In the genomic region with DNA sequence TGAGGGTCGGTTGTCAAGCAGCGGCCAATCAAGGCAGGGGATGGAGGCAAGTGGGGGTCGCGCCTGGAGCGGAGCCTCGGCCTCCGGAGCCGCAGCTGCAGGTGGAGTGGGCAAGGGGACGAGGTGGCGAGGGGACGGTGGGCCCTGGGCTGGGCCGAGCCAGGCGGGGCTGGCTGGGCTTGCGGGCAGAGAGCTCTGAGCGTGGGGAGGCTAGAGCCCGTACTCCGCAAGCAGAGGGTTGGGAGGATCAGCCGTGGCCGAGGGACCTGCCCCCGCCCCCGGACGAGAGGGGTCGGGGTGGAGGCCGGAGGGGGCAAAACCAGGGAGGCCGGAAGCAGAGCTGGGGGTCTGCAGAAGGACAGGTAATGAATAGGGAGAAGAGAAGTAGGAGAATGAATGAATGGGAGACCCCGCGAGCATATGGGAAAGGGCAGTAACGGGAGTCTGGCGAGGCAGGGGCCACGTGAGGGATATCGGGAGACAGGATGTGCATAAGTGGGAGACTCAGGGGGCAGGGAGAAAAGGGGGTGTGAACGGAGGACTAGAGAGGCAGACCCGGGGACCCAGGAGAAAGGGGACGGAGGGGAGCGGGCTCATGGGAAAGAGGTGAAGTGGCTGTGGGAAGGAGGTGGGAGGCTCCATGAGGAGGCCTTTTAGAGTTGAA, we compare ENCODE assay signal across 8 cellular contexts. TPM values are rescaled to one million over a fixed set of nuclear protein-coding genes. Genes with fewer than 3 reads are reported as not detected.
DNase-seq lines count a peak whose midpoint lies in the region; ATAC-seq and TF ChIP-seq lines count a peak whose summit lies in the region.

A gene with protein sequence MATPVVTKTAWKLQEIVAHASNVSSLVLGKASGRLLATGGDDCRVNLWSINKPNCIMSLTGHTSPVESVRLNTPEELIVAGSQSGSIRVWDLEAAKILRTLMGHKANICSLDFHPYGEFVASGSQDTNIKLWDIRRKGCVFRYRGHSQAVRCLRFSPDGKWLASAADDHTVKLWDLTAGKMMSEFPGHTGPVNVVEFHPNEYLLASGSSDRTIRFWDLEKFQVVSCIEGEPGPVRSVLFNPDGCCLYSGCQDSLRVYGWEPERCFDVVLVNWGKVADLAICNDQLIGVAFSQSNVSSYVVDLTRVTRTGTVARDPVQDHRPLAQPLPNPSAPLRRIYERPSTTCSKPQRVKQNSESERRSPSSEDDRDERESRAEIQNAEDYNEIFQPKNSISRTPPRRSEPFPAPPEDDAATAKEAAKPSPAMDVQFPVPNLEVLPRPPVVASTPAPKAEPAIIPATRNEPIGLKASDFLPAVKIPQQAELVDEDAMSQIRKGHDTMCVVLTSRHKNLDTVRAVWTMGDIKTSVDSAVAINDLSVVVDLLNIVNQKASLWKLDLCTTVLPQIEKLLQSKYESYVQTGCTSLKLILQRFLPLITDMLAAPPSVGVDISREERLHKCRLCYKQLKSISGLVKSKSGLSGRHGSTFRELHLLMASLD (plus strand): TSS at position 16 of the 664 bp plus-strand sequence. CDS start 1,474 bp downstream, outside the sequence.

- peaks cover 21% of the 10 kb centered on the region for H3K4me1 ChIP-seq in CD8-positive, alpha-beta T cell (ENCODE audit: insufficient read depth, low read length)

- peaks cover 4% of the 10 kb centered on the region for H3K9me3 ChIP-seq in CD8-positive, alpha-beta T cell (ENCODE audit: low read length)

- POLR2A ChIA-PET in CD8-positive, alpha-beta T cell (lab: Charles Lee), result interaction anchor here (0.7 to 1.9 kb wide), 18 partner anchors 10 to 445 kb away, joined by 3 to 7 read pairs (median 3); partner anchors contain the start of genes ADGRG3, CFAP20, POLR2C and ZNF319
- POLR2A ChIA-PET in activated CD4-positive, alpha-beta memory T cell treated with anti-CD3 and anti-CD28 coated beads for 36 hours (lab: Charles Lee), result interaction anchor here (0.5 to 1.6 kb wide), 9 partner anchors 10 to 976 kb away, joined by 3 to 6 read pairs (median 3); partner anchors contain the start of genes CIAPIN1, COQ9, USB1 and ZNF319
- POLR2A ChIA-PET in GM10248 (lab: Yijun Ruan, JAX), result interaction anchor here (0.6 to 0.8 kb wide), 2 partner anchors 394 to 1205 kb away, joined by 3 read pairs; partner anchors contain the start of gene CFAP20

- H3K4me1 Mint-ChIP-seq in CD8-positive, alpha-beta T cell (ENCODE audit: low read depth), result peaks cover 30% of the 10 kb centered on the region
- H3K4me1 Mint-ChIP-seq in activated CD4-positive, alpha-beta memory T cell treated with anti-CD3 and anti-CD28 coated beads for 36 hours (ENCODE audit: low read depth), result peaks cover 27% of the 10 kb centered on the region
- peaks cover 16% of the 10 kb centered on the region for H3K4me1 Mint-ChIP-seq in glutamatergic neuron (ENCODE audit: low read depth, unreplicated experiment)

- H3K27ac ChIP-seq in CD8-positive, alpha-beta T cell (ENCODE audit: low read depth, low read length), result peak within 1 kb of the TSS; percentile 72

- no peak for DNase-seq in CD8-positive, alpha-beta T cell
- DNase-seq in HFF-Myc (ENCODE audit: extremely low read depth, low read depth) (no peak), glutamatergic neuron (no peak), pulmonary artery endothelial cell (ENCODE audit: low read depth, low spot score) (no peak), GM10248 (ENCODE audit: extremely low spot score) (no peak)
- DNase-seq in activated CD4-positive, alpha-beta memory T cell treated with anti-CD3 and anti-CD28 coated beads for 36 hours, result no peak

- H3K27me3 ChIP-seq in CD8-positive, alpha-beta T cell (ENCODE audit: insufficient read depth, low read length), result no peaks in the 10 kb centered on the region

- ATAC-seq in CD8-positive, alpha-beta T cell, result no peak
- ATAC-seq in HG02798 (IDR thresholded peaks at IDR 0.05; ENCODE audit: poor library complexity, unreplicated experiment) (no peak), GM18502 (IDR thresholded peaks at IDR 0.05; ENCODE audit: poor library complexity, unreplicated experiment) (no peak)

- H3K9me3 Mint-ChIP-seq in CD8-positive, alpha-beta T cell, result peaks cover 9% of the 10 kb centered on the region
- H3K9me3 Mint-ChIP-seq in activated CD4-positive, alpha-beta memory T cell treated with anti-CD3 and anti-CD28 coated beads for 36 hours, result peaks cover 16% of the 10 kb centered on the region
- peaks cover 7% of the 10 kb centered on the region for H3K9me3 Mint-ChIP-seq in glutamatergic neuron (ENCODE audit: unreplicated experiment)

- H3K4me3 Mint-ChIP-seq in CD8-positive, alpha-beta T cell, result peak within 1 kb of the TSS; percentile 94
- H3K4me3 Mint-ChIP-seq in activated CD4-positive, alpha-beta memory T cell treated with anti-CD3 and anti-CD28 coated beads for 36 hours, result peak within 1 kb of the TSS; percentile 99
- peak within 1 kb of the TSS; percentile 95 for H3K4me3 Mint-ChIP-seq in glutamatergic neuron (ENCODE audit: unreplicated experiment)

- CTCF ChIA-PET in CD8-positive, alpha-beta T cell (lab: Charles Lee), result interaction anchor here (0.5 to 3.3 kb wide), 10 partner anchors 9 to 550 kb away, joined by 3 to 17 read pairs (median 5); partner anchors contain the start of genes PSME3IP1 and RSPRY1
- CTCF ChIA-PET in activated CD4-positive, alpha-beta memory T cell treated with anti-CD3 and anti-CD28 coated beads for 36 hours (lab: Charles Lee), result interaction anchor here (0.6 to 4.4 kb wide), 17 partner anchors 20 to 392 kb away, joined by 3 to 30 read pairs (median 3); partner anchors contain the start of genes ADGRG5 and ZNF319
- CTCF ChIA-PET in GM10248 (lab: Yijun Ruan, JAX), result interaction anchor here (0.7 to 2.7 kb wide), 9 partner anchors 12 to 264 kb away, joined by 3 to 21 read pairs (median 4); no protein-coding TSS in a partner anchor

- no peaks in the 10 kb centered on the region for H3K36me3 ChIP-seq in CD8-positive, alpha-beta T cell (ENCODE audit: insufficient read depth, low read length)

- peaks cover 10% of the 10 kb centered on the region for H3K36me3 Mint-ChIP-seq in CD8-positive, alpha-beta T cell
- peaks cover 19% of the 10 kb centered on the region for H3K36me3 Mint-ChIP-seq in activated CD4-positive, alpha-beta memory T cell treated with anti-CD3 and anti-CD28 coated beads for 36 hours
- no peaks in the 10 kb centered on the region for H3K36me3 Mint-ChIP-seq in glutamatergic neuron (ENCODE audit: unreplicated experiment)

- no peaks in the 10 kb centered on the region for H3K27me3 Mint-ChIP-seq in CD8-positive, alpha-beta T cell (ENCODE audit: low read depth)
- peaks cover 2% of the 10 kb centered on the region for H3K27me3 Mint-ChIP-seq in activated CD4-positive, alpha-beta memory T cell treated with anti-CD3 and anti-CD28 coated beads for 36 hours
- peaks cover 10% of the 10 kb centered on the region for H3K27me3 Mint-ChIP-seq in glutamatergic neuron (ENCODE audit: unreplicated experiment)

- peak within 1 kb of the TSS; percentile 84 for H3K4me3 ChIP-seq in CD8-positive, alpha-beta T cell (ENCODE audit: low read depth, low read length)
- H3K4me3 ChIP-seq in HFF-Myc (replicated peaks; ENCODE audit: low read depth, low read length), result peak within 1 kb of the TSS; percentile 71

- TF ChIP-seq CTCF in CD8-positive, alpha-beta T cell (IDR thresholded peaks at IDR 0.05), result no peak
- TF ChIP-seq CTCF in HFF-Myc (IDR thresholded peaks at IDR 0.05; ENCODE audit: low read depth, low read length, missing control alignments) (no peak), glutamatergic neuron (IDR thresholded peaks at IDR 0.05; ENCODE audit: partially characterized antibody, unreplicated experiment) (no peak), GM10248 (IDR thresholded peaks at IDR 0.05; ENCODE audit: control extremely low read depth, extremely low read depth, low read depth, missing control alignments) (no peak)

- intact Hi-C loops in CD8-positive, alpha-beta T cell (cut with DNase I, micrococcal nuclease), result loop anchor here (1.0 to 10.0 kb wide), 24 partner anchors 21 to 1311 kb away; partner anchors contain the start of genes CCDC102A (in 2 of the 2), CFAP20 (in 2 of the 2), GINS3 (in 2 of the 2) and USB1 (in 2 of the 2)
- intact Hi-C loops in activated CD4-positive, alpha-beta memory T cell treated with anti-CD3 and anti-CD28 coated beads for 36 hours (cut with micrococcal nuclease), result loop anchor here (1.0 to 5.0 kb wide), 8 partner anchors 87 to 436 kb away; partner anchors contain the start of genes CFAP20, POLR2C, USB1 and ZNF319

- peak within 1 kb of the TSS; percentile 97 for H3K27ac Mint-ChIP-seq in CD8-positive, alpha-beta T cell
- H3K27ac Mint-ChIP-seq in activated CD4-positive, alpha-beta memory T cell treated with anti-CD3 and anti-CD28 coated beads for 36 hours, result peak within 1 kb of the TSS; percentile 87
- H3K27ac Mint-ChIP-seq in glutamatergic neuron (ENCODE audit: unreplicated experiment), result peak within 1 kb of the TSS; percentile 99

RNA-seq across cellular contexts. Expression of the gene that starts here (rescaled TPM):
- 10 to 100 TPM; 15.0 to 17.5 TPM for total RNA-seq in CD8-positive, alpha-beta T cell
- 10 to 100 TPM; 30.6 to 31.6 TPM for total RNA-seq in activated CD4-positive, alpha-beta memory T cell treated with anti-CD3 and anti-CD28 coated beads for 36 hours
- total RNA-seq in glutamatergic neuron (ENCODE audit: unreplicated experiment), result 74.4 TPM
- total RNA-seq in pulmonary artery endothelial cell, result 25.4 and 40.2 TPM in 2 replicates
